13 cellular contexts compared by ENCODE assay signal in genomic region chr9:70408393-70409040, GRCh38. TPM values are rescaled to one million over a fixed set of nuclear protein-coding genes. Genes with fewer than 3 reads are reported as not detected.
DNase-seq lines count a peak whose midpoint lies in the region; ATAC-seq, FAIRE-seq and TF ChIP-seq lines count a peak whose summit lies in the region.
"Had no signal": no experiment of that assay in that cellular context is flagged by ENCODE, and none has a peak within 500 bp of the region (broad histone marks: within the 10 kb centered on the region; RNA-seq: fewer than 3 reads in every experiment).

No MANE protein-coding gene starts in this region.

- no peak for FAIRE-seq in kidney (lab: Jason Lieb, UNC)
- FAIRE-seq: GM12878 had no signal

- peaks cover 42 to 49% of the 10 kb centered on the region in 2 donors for H3K4me1 ChIP-seq in kidney (ENCODE audit: control insufficient read depth in 1 of 2, insufficient read depth in 1 of 2, low read depth in 1 of 2, low read length in 2 of 2)
- peaks cover 24 to 81% (median 74%) of the 10 kb centered on the region in 5 donors for H3K4me1 ChIP-seq in subcutaneous abdominal adipose tissue (ENCODE audit: control insufficient read depth in 5 of 5, insufficient read depth in 5 of 5, low read length in 5 of 5)

- H3K36me3 Mint-ChIP-seq in activated CD8-positive, alpha-beta T cell treated with anti-CD3 and anti-CD28 coated beads for 36 hours (ENCODE audit: low read depth), result peaks cover 30% of the 10 kb centered on the region
- peaks cover 2% of the 10 kb centered on the region for H3K36me3 Mint-ChIP-seq in activated CD8-positive, alpha-beta T cell treated with anti-CD3 and anti-CD28 coated beads, Interleukin-2, amount 10 ng/mL, durations not matched to agents 7 days and 5 days (ENCODE audit: low read depth)

- no peak for ATAC-seq in activated CD8-positive, alpha-beta T cell treated with anti-CD3 and anti-CD28 coated beads for 36 hours
- ATAC-seq in activated CD8-positive, alpha-beta T cell treated with anti-CD3 and anti-CD28 coated beads, Interleukin-2, amount 10 ng/mL, durations not matched to agents 7 days and 5 days, result no peak
- ATAC-seq: activated CD4-positive, CD25-positive, alpha-beta regulatory T cell treated with anti-CD3 and anti-CD28 coated beads, Interleukin-2, amount 50 U/mL, for 24 hours; GM12878 had no signal

- H3K4me1 Mint-ChIP-seq in activated CD8-positive, alpha-beta T cell treated with anti-CD3 and anti-CD28 coated beads for 36 hours (ENCODE audit: low read depth), result peaks cover 66% of the 10 kb centered on the region
- H3K4me1 Mint-ChIP-seq in activated CD8-positive, alpha-beta T cell treated with anti-CD3 and anti-CD28 coated beads, Interleukin-2, amount 10 ng/mL, durations not matched to agents 7 days and 5 days (ENCODE audit: low read depth), result peaks cover 69% of the 10 kb centered on the region

- H3K9me3 Mint-ChIP-seq in activated CD8-positive, alpha-beta T cell treated with anti-CD3 and anti-CD28 coated beads for 36 hours, result no peaks in the 10 kb centered on the region
- H3K9me3 Mint-ChIP-seq in activated CD8-positive, alpha-beta T cell treated with anti-CD3 and anti-CD28 coated beads, Interleukin-2, amount 10 ng/mL, durations not matched to agents 7 days and 5 days (ENCODE audit: insufficient read depth), result no peaks in the 10 kb centered on the region

- H3K9ac ChIP-seq in kidney (ENCODE audit: low read length in 2 of 2), result no peak overlapping the region
- peak overlapping the region in 1 of 5 donors; percentile 46 for H3K9ac ChIP-seq in subcutaneous abdominal adipose tissue (ENCODE audit: low read length in 5 of 5)

- CTCF ChIA-PET in activated CD8-positive, alpha-beta T cell treated with anti-CD3 and anti-CD28 coated beads for 36 hours (lab: Charles Lee), result interaction anchor here (1.6 to 2.2 kb wide), 2 partner anchors 9 to 15 kb away, joined by 5 read pairs; no protein-coding TSS in a partner anchor
- CTCF ChIA-PET in activated CD8-positive, alpha-beta T cell treated with anti-CD3 and anti-CD28 coated beads, Interleukin-2, amount 10 ng/mL, durations not matched to agents 7 days and 5 days (lab: Charles Lee), result interaction anchor here (1.3 to 1.6 kb wide), 2 partner anchors 15 to 194 kb away, joined by 3 to 6 read pairs; no protein-coding TSS in a partner anchor

- H3K9me3 ChIP-seq in kidney (ENCODE audit: control insufficient read depth in 1 of 2, low read length in 2 of 2), result no peaks in the 10 kb centered on the region
- H3K9me3 ChIP-seq in subcutaneous abdominal adipose tissue (ENCODE audit: control insufficient read depth in 5 of 5, low read length in 5 of 5), result no peaks in the 10 kb centered on the region

- intact Hi-C loops in activated CD8-positive, alpha-beta T cell treated with anti-CD3 and anti-CD28 coated beads for 36 hours (cut with micrococcal nuclease), result no loop called here
- intact Hi-C loops in kidney (cut with DNase I), result no loop called here

- no peak for TF ChIP-seq CTCF in activated CD8-positive, alpha-beta T cell treated with anti-CD3 and anti-CD28 coated beads for 36 hours (IDR thresholded peaks at IDR 0.05)
- no peak for TF ChIP-seq CTCF in kidney (IDR thresholded peaks at IDR 0.05; ENCODE audit: borderline replicate concordance, extremely low read depth, insufficient read depth)

- peak overlapping the region in 1 of 2 donors; percentile 10 for H3K27ac ChIP-seq in kidney (ENCODE audit: low read depth in 2 of 2, low read length in 2 of 2)
- peak overlapping the region; percentile 80 for H3K27ac ChIP-seq in subcutaneous abdominal adipose tissue (ENCODE audit: low read depth, low read length)
- H3K27ac ChIP-seq: SK-N-MC had no signal

- H3K4me3 Mint-ChIP-seq in activated CD8-positive, alpha-beta T cell treated with anti-CD3 and anti-CD28 coated beads for 36 hours, result no peak overlapping the region
- no peak overlapping the region for H3K4me3 Mint-ChIP-seq in activated CD8-positive, alpha-beta T cell treated with anti-CD3 and anti-CD28 coated beads, Interleukin-2, amount 10 ng/mL, durations not matched to agents 7 days and 5 days

- no peak for DNase-seq in activated CD8-positive, alpha-beta T cell treated with anti-CD3 and anti-CD28 coated beads for 36 hours
- no peak for DNase-seq in activated CD8-positive, alpha-beta T cell treated with anti-CD3 and anti-CD28 coated beads, Interleukin-2, amount 10 ng/mL, durations not matched to agents 7 days and 5 days
- DNase-seq in amniotic epithelial cell (ENCODE audit: low read depth) (peak; percentile 51), kidney (no peak), DMS53 treated with DMSO at 0.1 percent for 48 hours (lab: John Stamatoyannopoulos, UW; ENCODE audit: unreplicated experiment) (no peak), DMS153 treated with DMSO at 0.1 percent for 48 hours (lab: John Stamatoyannopoulos, UW; ENCODE audit: unreplicated experiment) (no peak), NCI-H1436 (lab: John Stamatoyannopoulos, UW) (no peak)
- DNase-seq: NCI-H2081, NCI-H82 had no signal

- H3K36me3 ChIP-seq in kidney (ENCODE audit: control insufficient read depth in 1 of 2, insufficient read depth in 2 of 2, low read length in 2 of 2) (peaks cover 0 to 2% of the 10 kb centered on the region in 2 donors), subcutaneous abdominal adipose tissue (ENCODE audit: control insufficient read depth in 5 of 5, insufficient read depth in 5 of 5, low read length in 5 of 5) (peaks cover 0 to 6% (median 3%) of the 10 kb centered on the region in 5 donors)

- H3K27ac Mint-ChIP-seq in activated CD8-positive, alpha-beta T cell treated with anti-CD3 and anti-CD28 coated beads for 36 hours, result peak overlapping the region; percentile 94
- no peak overlapping the region for H3K27ac Mint-ChIP-seq in activated CD8-positive, alpha-beta T cell treated with anti-CD3 and anti-CD28 coated beads, Interleukin-2, amount 10 ng/mL, durations not matched to agents 7 days and 5 days

- POLR2A ChIA-PET in activated CD8-positive, alpha-beta T cell treated with anti-CD3 and anti-CD28 coated beads for 36 hours (lab: Charles Lee), result interaction anchor here (1.0 to 4.8 kb wide), 3 partner anchors 10 to 18 kb away, joined by 3 to 58 read pairs (median 4); no protein-coding TSS in a partner anchor
- POLR2A ChIA-PET in activated CD8-positive, alpha-beta T cell treated with anti-CD3 and anti-CD28 coated beads, Interleukin-2, amount 10 ng/mL, durations not matched to agents 7 days and 5 days (lab: Charles Lee), result interaction anchor here (11.1 kb wide), 1 partner anchor 12 kb away, joined by 90 read pairs; no protein-coding TSS in a partner anchor

- H3K4me3 ChIP-seq in kidney (ENCODE audit: low read length in 2 of 2), result peak overlapping the region; percentile 26 to 39
- no peak overlapping the region for H3K4me3 ChIP-seq in subcutaneous abdominal adipose tissue (ENCODE audit: low read depth in 1 of 5, low read length in 5 of 5)
- H3K4me3 ChIP-seq: GM12878, SK-N-MC had no signal

- no peaks in the 10 kb centered on the region for H3K27me3 ChIP-seq in subcutaneous abdominal adipose tissue (ENCODE audit: control insufficient read depth in 5 of 5, insufficient read depth in 4 of 5, low read length in 5 of 5)

- no peaks in the 10 kb centered on the region for H3K27me3 Mint-ChIP-seq in activated CD8-positive, alpha-beta T cell treated with anti-CD3 and anti-CD28 coated beads for 36 hours
- H3K27me3 Mint-ChIP-seq in activated CD8-positive, alpha-beta T cell treated with anti-CD3 and anti-CD28 coated beads, Interleukin-2, amount 10 ng/mL, durations not matched to agents 7 days and 5 days (ENCODE audit: low read depth), result no peaks in the 10 kb centered on the region

RNA-seq across cellular contexts. Expression of gene KLF9, which starts 5.9 kb away (rescaled TPM):
- 10 to 100 TPM; 19.0 to 20.1 TPM for total RNA-seq in activated CD8-positive, alpha-beta T cell treated with anti-CD3 and anti-CD28 coated beads for 36 hours
- 1 to 10 TPM; 8.8 to 9.6 TPM for total RNA-seq in activated CD8-positive, alpha-beta T cell treated with anti-CD3 and anti-CD28 coated beads, Interleukin-2, amount 10 ng/mL, durations not matched to agents 7 days and 5 days
- total RNA-seq in kidney, result 100 TPM
- 23.5 TPM for polyA plus RNA-seq in kidney (ENCODE audit: insufficient read depth, low read depth, low replicate concordance)

Comparison
In these comparisons a context has a peak if more than half of its experiments do, and no peak if none do; other contexts are left out.
1. H3K4me3 ChIP-seq: peak in kidney (2 of 2); none in subcutaneous abdominal adipose tissue (0 of 5).